Comparison of ENCODE assay signal across 8 cellular contexts in genomic region chr14:48398675-48399282, GRCh38.
DNase-seq lines count a peak whose midpoint lies in the region; ATAC-seq and TF ChIP-seq lines count a peak whose summit lies in the region.

No MANE protein-coding gene starts in this region.

- no peak overlapping the region for H3K27ac Mint-ChIP-seq in activated naive CD4-positive, alpha-beta T cell treated with anti-CD3 and anti-CD28 coated beads, Interleukin-2, amount 10 ng/mL, durations not matched to agents 7 days and 5 days

- H3K18ac ChIP-seq in IMR-90 (ENCODE audit: low read depth, low read length): no peak overlapping the region

- no peaks in the 10 kb centered on the region for H3K36me3 Mint-ChIP-seq in activated naive CD4-positive, alpha-beta T cell treated with anti-CD3 and anti-CD28 coated beads, Interleukin-2, amount 10 ng/mL, durations not matched to agents 7 days and 5 days

- H2BK5ac ChIP-seq in IMR-90 (ENCODE audit: low read depth, low read length, poor library complexity, severe bottlenecking): no peak overlapping the region

- H3K4me3 ChIP-seq in IMR-90 (ENCODE audit: insufficient read depth, low read depth, low read length): no peak overlapping the region
- H3K4me3 ChIP-seq in Panc1 (ENCODE audit: low read depth in 2 of 2, low read length in 2 of 2): no peak overlapping the region
- H3K4me3 ChIP-seq in fibroblast of lung (replicated peaks in 1 of 4; ENCODE audit: control extremely low read depth in 1 of 4, insufficient read depth in 1 of 4, low read depth in 3 of 4, low read length in 4 of 4): no peak overlapping the region

- ATAC-seq in IMR-90 (ENCODE audit: low read depth) (peak; percentile 76), Panc1 (no peak), HG03135 (IDR thresholded peaks at IDR 0.05; ENCODE audit: unreplicated experiment) (no peak)

- H3K4me1 ChIP-seq in IMR-90 (ENCODE audit: control insufficient read depth, insufficient read depth, low read length) (no peaks in the 10 kb centered on the region), Panc1 (ENCODE audit: control insufficient read depth, insufficient read depth, low read length) (no peaks in the 10 kb centered on the region), fibroblast of lung (ENCODE audit: control insufficient read depth, extremely low read depth, insufficient read depth, low read length) (no peaks in the 10 kb centered on the region)

- no peak overlapping the region for H2BK20ac ChIP-seq in IMR-90 (ENCODE audit: low read depth, low read length)

- no peak overlapping the region for H2BK15ac ChIP-seq in IMR-90 (ENCODE audit: low read depth, low read length)

- H3K56ac ChIP-seq in IMR-90 (ENCODE audit: extremely low read depth, insufficient read depth, low read length): no peak overlapping the region

- H3K27me3 Mint-ChIP-seq in activated naive CD4-positive, alpha-beta T cell treated with anti-CD3 and anti-CD28 coated beads, Interleukin-2, amount 10 ng/mL, durations not matched to agents 7 days and 5 days: no peaks in the 10 kb centered on the region

- WGBS in IMR-90 (ENCODE audit: extremely low coverage in 2 of 2, insufficient read length in 1 of 2), 2 experiments: no CpG with 5 or more reads among the region's 2 CpGs

- H3K27ac ChIP-seq in IMR-90 (ENCODE audit: insufficient read depth, low read length): no peak overlapping the region
- no peak overlapping the region for H3K27ac ChIP-seq in Panc1 (ENCODE audit: low read length)
- H3K27ac ChIP-seq in fibroblast of lung (ENCODE audit: insufficient read depth, low read length): no peak overlapping the region

- DNase-seq in IMR-90 (peak; percentile 47), Panc1 (ENCODE audit: low read depth, low spot score) (peak; percentile 10), fibroblast of lung (ENCODE audit: low read depth in 2 of 2) (peak; percentile 31 to 33), renal cortical epithelial cell (ENCODE audit: low read depth) (peak; percentile 59)
- DNase-seq in activated naive CD4-positive, alpha-beta T cell treated with anti-CD3 and anti-CD28 coated beads, Interleukin-2, amount 10 ng/mL, durations not matched to agents 7 days and 5 days: no peak
- no peak for DNase-seq in effector CD4-positive, alpha-beta T cell

- no peak overlapping the region for H4K8ac ChIP-seq in IMR-90 (ENCODE audit: low read depth in 2 of 2, low read length in 2 of 2)

- H3K9me1 ChIP-seq in IMR-90 (ENCODE audit: insufficient read depth, low read length): no peaks in the 10 kb centered on the region

- H2AFZ ChIP-seq in IMR-90 (replicated peaks; ENCODE audit: low read length, poor library complexity) (no peak overlapping the region), fibroblast of lung (ENCODE audit: low read length) (no peak overlapping the region)

- no peak overlapping the region for H3K23ac ChIP-seq in IMR-90 (ENCODE audit: low read depth, low read length)

- H3K27me3 ChIP-seq in IMR-90 (ENCODE audit: control insufficient read depth, insufficient read depth, low read length) (no peaks in the 10 kb centered on the region), Panc1 (ENCODE audit: control insufficient read depth, insufficient read depth, low read length) (no peaks in the 10 kb centered on the region), fibroblast of lung (ENCODE audit: control insufficient read depth, insufficient read depth, low read length) (no peaks in the 10 kb centered on the region)

- no peak overlapping the region for H3K4me3 Mint-ChIP-seq in activated naive CD4-positive, alpha-beta T cell treated with anti-CD3 and anti-CD28 coated beads, Interleukin-2, amount 10 ng/mL, durations not matched to agents 7 days and 5 days

- TF ChIP-seq RAD21 in IMR-90 (IDR thresholded peaks at IDR 0.05; ENCODE audit: low read length): peak; percentile 52

- no peaks in the 10 kb centered on the region for H3K79me1 ChIP-seq in IMR-90 (ENCODE audit: low read depth in 1 of 2, low read length in 2 of 2)

- dilution Hi-C loops in IMR-90 (cut with HindIII; ENCODE audit: low sequenced_read_pairs, unreplicated experiment): no loop called here

- H4K5ac ChIP-seq in IMR-90 (ENCODE audit: low read depth, low read length): no peak overlapping the region

- in situ Hi-C loops in IMR-90 (cut with MboI; ENCODE audit: low sequenced_read_pairs): no loop called here
- in situ Hi-C loops in Panc1 (cut with HindIII; ENCODE audit: low pct_unique_long_range_greater_than_20kb, low sequenced_read_pairs): no loop called here

- H4K91ac ChIP-seq in IMR-90 (ENCODE audit: insufficient read depth, low read depth, low read length): no peak overlapping the region

- H3K4me2 ChIP-seq in IMR-90 (ENCODE audit: low read depth, low read length) (no peak overlapping the region), fibroblast of lung (ENCODE audit: extremely low read depth, insufficient read depth, low read length) (no peak overlapping the region)

- intact Hi-C loops in IMR-90 (cut with micrococcal nuclease): loop anchor here (2.0 kb wide), 2 partner anchors 482 to 774 kb away; no protein-coding TSS in a partner anchor
- intact Hi-C loops in Panc1 (cut with micrococcal nuclease; ENCODE audit: unreplicated experiment): no loop called here

- CTCF ChIA-PET in IMR-90 (lab: Yijun Ruan, JAX) (no interaction called here), Panc1 (lab: Charles Lee) (no interaction called here)
- CTCF ChIA-PET in activated naive CD4-positive, alpha-beta T cell treated with anti-CD3 and anti-CD28 coated beads, Interleukin-2, amount 10 ng/mL, durations not matched to agents 7 days and 5 days (lab: Charles Lee): no interaction called here

- no peaks in the 10 kb centered on the region for H3K4me1 Mint-ChIP-seq in activated naive CD4-positive, alpha-beta T cell treated with anti-CD3 and anti-CD28 coated beads, Interleukin-2, amount 10 ng/mL, durations not matched to agents 7 days and 5 days

- H4K20me1 ChIP-seq in IMR-90 (ENCODE audit: insufficient read depth, low read length) (no peaks in the 10 kb centered on the region), fibroblast of lung (ENCODE audit: control insufficient read depth, extremely low read depth, insufficient read depth, low read length) (no peaks in the 10 kb centered on the region)

- H3K9ac ChIP-seq in IMR-90 (ENCODE audit: low read depth, low read length) (no peak overlapping the region), fibroblast of lung (ENCODE audit: insufficient read depth, low read length) (no peak overlapping the region)

- no peak for TF ChIP-seq POLR2A in IMR-90 (IDR thresholded peaks at IDR 0.05; ENCODE audit: low read depth, low read length)

- POLR2A ChIA-PET in IMR-90 (lab: Charles Lee; ENCODE audit: unreplicated experiment): no interaction called here
- POLR2A ChIA-PET in Panc1 (lab: Charles Lee): no interaction called here

- TF ChIP-seq CTCF in GM12873 (IDR thresholded peaks at IDR 0.05; ENCODE audit: insufficient read depth, low read depth, low read length, missing control alignments): peak; percentile 69
- TF ChIP-seq CTCF in IMR-90 (conservative IDR thresholded peaks at IDR 0.05; ENCODE audit: low read depth, low read length): peak; percentile 59
- peak; percentile 65 for TF ChIP-seq CTCF in Panc1 (IDR thresholded peaks at IDR 0.05)
- peak; percentile 36 to 57 for TF ChIP-seq CTCF in fibroblast of lung (conservative IDR thresholded peaks at IDR 0.05 in 1 of 2, IDR thresholded peaks at IDR 0.05 in 1 of 2; ENCODE audit: low read depth in 1 of 2, low read length in 2 of 2)

- no peaks in the 10 kb centered on the region for H3K79me2 ChIP-seq in fibroblast of lung (ENCODE audit: control insufficient read depth, insufficient read depth, low read length)

- no peak overlapping the region for H2AK9ac ChIP-seq in IMR-90 (replicated peaks; ENCODE audit: low read depth, low read length, poor library complexity)

- H3K14ac ChIP-seq in IMR-90 (replicated peaks; ENCODE audit: low read depth, low read length): no peak overlapping the region

- BruUV-seq in IMR-90 (replicated peaks; lab: Mats Ljungman, UMichigan) (no TSS peak), Panc1 (replicated peaks; lab: Mats Ljungman, UMichigan) (no TSS peak)

- H3K9me3 Mint-ChIP-seq in activated naive CD4-positive, alpha-beta T cell treated with anti-CD3 and anti-CD28 coated beads, Interleukin-2, amount 10 ng/mL, durations not matched to agents 7 days and 5 days: no peaks in the 10 kb centered on the region

- no peak overlapping the region for H2BK120ac ChIP-seq in IMR-90 (ENCODE audit: low read depth, low read length)

- 0 out of 2 replicates have a peak, but pooled peaks cover 3% of the 10 kb centered on the region for H3K9me3 ChIP-seq in IMR-90 (ENCODE audit: control insufficient read depth, insufficient read depth, low read length)
- H3K9me3 ChIP-seq in Panc1 (ENCODE audit: control insufficient read depth, insufficient read depth, low read depth, low read length): no peaks in the 10 kb centered on the region
- H3K9me3 ChIP-seq in fibroblast of lung (ENCODE audit: control insufficient read depth, insufficient read depth, low read depth, low read length): no peaks in the 10 kb centered on the region

- no peaks in the 10 kb centered on the region for H3K36me3 ChIP-seq in IMR-90 (ENCODE audit: control insufficient read depth, insufficient read depth, low read length)
- H3K36me3 ChIP-seq in Panc1 (ENCODE audit: control insufficient read depth, insufficient read depth, low read length): no peaks in the 10 kb centered on the region
- no peaks in the 10 kb centered on the region for H3K36me3 ChIP-seq in fibroblast of lung (ENCODE audit: control insufficient read depth, insufficient read depth, low read length)

- no peak overlapping the region for H2AK5ac ChIP-seq in IMR-90 (ENCODE audit: low read depth, low read length)

- H3K4ac ChIP-seq in IMR-90 (ENCODE audit: low read depth, low read length): no peak overlapping the region

TF ChIP-seq in IMR-90, 13 proteins besides CTCF, POLR2A, EP300 and RAD21:
- TF ChIP-seq CHD1 (IDR thresholded peaks at IDR 0.05; ENCODE audit: low read depth, low read length) (no peak), SMC3 (IDR thresholded peaks at IDR 0.05; ENCODE audit: low read depth, low read length) (peak; percentile 52)

Comparison
In these comparisons a context has a peak if more than half of its experiments do, and no peak if none do; other contexts are left out.
1. DNase-seq: peak in IMR-90 (single experiment), Panc1 (single experiment), fibroblast of lung (2 of 2) and renal cortical epithelial cell (single experiment); none in activated naive CD4-positive, alpha-beta T cell treated with anti-CD3 and anti-CD28 coated beads, Interleukin-2, amount 10 ng/mL, durations not matched to agents 7 days and 5 days (single experiment) and effector CD4-positive, alpha-beta T cell (single experiment).
2. Peak in every context shown above with its lines, with median percentiles within 50 percentile points of each other: CTCF ChIP-seq.